In the genomic region with DNA sequence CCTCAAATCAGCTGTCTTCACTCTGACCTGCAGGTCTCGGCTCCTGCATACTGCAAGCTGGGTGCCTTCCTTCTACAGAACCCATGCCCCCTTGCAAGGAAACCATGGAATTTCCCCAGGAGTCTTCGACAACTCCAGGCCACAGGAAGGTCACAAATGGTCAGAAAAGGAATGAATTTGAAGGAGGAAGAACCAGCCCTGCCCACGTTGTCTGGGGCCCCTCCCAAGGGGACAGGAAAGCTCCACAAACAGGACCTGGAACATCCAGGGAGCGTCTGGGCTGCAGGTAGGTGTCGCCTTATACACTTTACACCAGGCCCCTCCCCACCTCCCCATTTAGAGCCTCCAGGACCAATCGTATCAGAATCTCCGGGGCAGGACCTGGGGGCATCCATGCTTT, we compare ENCODE assay signal across 16 cellular contexts.
DNase-seq lines count a peak whose midpoint lies in the region; ATAC-seq and TF ChIP-seq lines count a peak whose summit lies in the region.
"Had no signal": no experiment of that assay in that cellular context is flagged by ENCODE, and none has a peak within 500 bp of the region (broad histone marks: within the 10 kb centered on the region; RNA-seq: fewer than 3 reads in every experiment).

No MANE protein-coding gene starts in this region.

- DNase-seq in H7 (peak; percentile 57), iPS-NIHi7 (ENCODE audit: extremely low spot score) (peak; percentile 26), stomach (no peak), psoas muscle (no peak), UCSD-AML1 (lab: John Stamatoyannopoulos, UW; ENCODE audit: unreplicated experiment) (no peak)
- DNase-seq in stimulated activated CD8-positive, alpha-beta memory T cell treated with anti-CD3 and anti-CD28 coated beads, Interleukin-4, amount 100 ng/mL, for 48 hours: no peak
- DNase-seq: activated CD4-positive, alpha-beta T cell treated with anti-CD3 and anti-CD28 coated beads, Interleukin-2, amount 50 U/mL, for 1 hour; activated naive CD4-positive, alpha-beta T cell; cerebellar nuclear complex; foreskin keratinocyte; GOT3; left ventricle myocardium inferior; MG63; testis had no signal

- H3K27me3 Mint-ChIP-seq in activated T-helper 17 cell treated with anti-CD3 and anti-CD28 coated beads, Interleukin-2, amount 50 U/mL, for 72 hours: no peaks in the 10 kb centered on the region

- no peaks in the 10 kb centered on the region for H3K9me3 ChIP-seq in stomach
- H3K9me3 ChIP-seq in psoas muscle: no peaks in the 10 kb centered on the region
- H3K9me3 ChIP-seq: left ventricle myocardium inferior, MG63, testis had no signal

- no peak for ATAC-seq in activated T-helper 17 cell treated with anti-CD3 and anti-CD28 coated beads, Interleukin-2, amount 50 U/mL, for 72 hours (replicated peaks)
- ATAC-seq in psoas muscle: no peak
- ATAC-seq: foreskin keratinocyte had no signal

- H3K4me1 Mint-ChIP-seq in activated T-helper 17 cell treated with anti-CD3 and anti-CD28 coated beads, Interleukin-2, amount 50 U/mL, for 72 hours: no peaks in the 10 kb centered on the region

- H3K4me3 ChIP-seq in H7 (ENCODE audit: insufficient read depth, low read depth, low read length) (no peak overlapping the region), stomach (peak overlapping the region in 1 of 4 donors; percentile 3), psoas muscle (no peak overlapping the region)
- H3K4me3 ChIP-seq: left ventricle myocardium inferior, MG63, testis had no signal

- TF ChIP-seq POLR2A in stomach (IDR thresholded peaks at IDR 0.05): no peak

- no peak for TF ChIP-seq EP300 in stomach (IDR thresholded peaks at IDR 0.05)

- intact Hi-C loops in stomach (cut with DNase I; ENCODE audit: low total_unique reads) (no loop called here), psoas muscle (cut with DNase I) (no loop called here)

- H3K9me3 Mint-ChIP-seq in activated T-helper 17 cell treated with anti-CD3 and anti-CD28 coated beads, Interleukin-2, amount 50 U/mL, for 72 hours: no peaks in the 10 kb centered on the region

- H3K36me3 ChIP-seq in H7 (replicated peaks; ENCODE audit: control insufficient read depth, insufficient read depth, low read length) (no peaks in the 10 kb centered on the region), stomach (no peaks in the 10 kb centered on the region), psoas muscle (ENCODE audit: insufficient read depth in 1 of 2, low read depth in 1 of 2) (no peaks in the 10 kb centered on the region)
- H3K36me3 ChIP-seq: left ventricle myocardium inferior, MG63 had no signal

- H3K27ac ChIP-seq in stomach (peak overlapping the region; percentile 5 to 93 (median 79)), psoas muscle (no peak overlapping the region)
- H3K27ac ChIP-seq: foreskin keratinocyte, left ventricle myocardium inferior, parathyroid adenoma, testis had no signal

- H3K4me1 ChIP-seq in stomach (peaks cover 14 to 52% (median 36%) of the 10 kb centered on the region in 4 donors), psoas muscle (no peaks in the 10 kb centered on the region)
- H3K4me1 ChIP-seq: foreskin keratinocyte, left ventricle myocardium inferior, parathyroid adenoma, testis had no signal

- WGBS in stomach, 5 donors: 39 to 59% (median 47%) methylated on average over 7 of the region's 7 CpGs
- WGBS in psoas muscle, 3 donors: 50 to 51% (median 50%) methylated on average over 7 of the region's 7 CpGs

- H3K27me3 ChIP-seq in H7 (ENCODE audit: control insufficient read depth, insufficient read depth, low read length): no peaks in the 10 kb centered on the region; the same call in 1 of the 2 replicates
- no peaks in the 10 kb centered on the region for H3K27me3 ChIP-seq in stomach
- no peaks in the 10 kb centered on the region for H3K27me3 ChIP-seq in psoas muscle (ENCODE audit: insufficient read depth in 3 of 3, low read length in 2 of 3)
- H3K27me3 ChIP-seq: MG63, testis had no signal

- no peaks in the 10 kb centered on the region for H3K36me3 Mint-ChIP-seq in activated T-helper 17 cell treated with anti-CD3 and anti-CD28 coated beads, Interleukin-2, amount 50 U/mL, for 72 hours (ENCODE audit: low read depth)

- H3K4me3 Mint-ChIP-seq in activated T-helper 17 cell treated with anti-CD3 and anti-CD28 coated beads, Interleukin-2, amount 50 U/mL, for 72 hours: peak overlapping the region; percentile 4

- TF ChIP-seq CTCF in stomach (IDR thresholded peaks at IDR 0.05) (no peak), psoas muscle (IDR thresholded peaks at IDR 0.05) (no peak)

- peak overlapping the region; percentile 4 for H3K27ac Mint-ChIP-seq in activated T-helper 17 cell treated with anti-CD3 and anti-CD28 coated beads, Interleukin-2, amount 50 U/mL, for 72 hours

Comparison
In these comparisons a context has a peak if more than half of its experiments do, and no peak if none do; other contexts are left out.
1. DNase-seq: peak in H7 (single experiment) and iPS-NIHi7 (single experiment); none in stomach (single experiment), psoas muscle (0 of 2), stimulated activated CD8-positive, alpha-beta memory T cell treated with anti-CD3 and anti-CD28 coated beads, Interleukin-4, amount 100 ng/mL, for 48 hours (single experiment) and UCSD-AML1 (single experiment).